In the genomic region with DNA sequence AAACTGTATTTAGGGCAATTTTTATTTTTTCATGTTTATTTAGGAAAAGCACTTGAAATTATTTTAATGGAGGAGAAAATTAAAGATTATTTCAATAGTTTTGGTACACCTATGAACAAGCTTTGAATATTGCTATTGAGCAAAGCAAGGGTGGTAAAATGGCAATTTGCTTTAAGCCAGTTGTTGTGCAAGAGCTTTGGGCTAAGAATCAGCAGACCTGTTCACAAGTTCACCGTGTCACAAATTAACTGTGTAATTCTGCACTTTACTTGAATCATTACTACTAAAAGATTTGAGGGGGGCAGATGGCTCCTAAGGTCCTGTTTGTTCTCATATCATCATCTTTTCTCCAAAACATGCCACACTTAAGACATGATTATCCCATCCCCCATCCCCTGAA, we compare ENCODE assay signal across 22 cellular contexts.
"Had no signal": no experiment of that assay in that cellular context is flagged by ENCODE, and none has a peak within 500 bp of the region (broad histone marks: within the 10 kb centered on the region; RNA-seq: fewer than 3 reads in every experiment).

No MANE protein-coding gene starts in this region.

- H3K4me1 Mint-ChIP-seq: activated CD4-positive, alpha-beta T cell treated with anti-CD3 and anti-CD28 coated beads, Interleukin-2, amount 10 ng/mL, durations not matched to agents 7 days and 5 days; activated naive CD8-positive, alpha-beta T cell treated with anti-CD3 and anti-CD28 coated beads, Interleukin-2, amount 50 U/mL, for 24 hours; T-helper 17 cell had no signal

- H3K27me3 ChIP-seq: ascending aorta, brain microvascular endothelial cell, cardiac muscle cell had no signal

- FAIRE-seq: TTC549 had no signal

- DNase-seq: activated CD4-positive, alpha-beta memory T cell treated with anti-CD3 and anti-CD28 coated beads for 36 hours; activated CD4-positive, alpha-beta T cell treated with anti-CD3 and anti-CD28 coated beads, Interleukin-2, amount 10 ng/mL, durations not matched to agents 7 days and 5 days; activated CD4-positive, CD25-positive, alpha-beta regulatory T cell; activated CD8-positive, alpha-beta memory T cell treated with anti-CD3 and anti-CD28 coated beads for 24 hours; activated effector memory CD4-positive, alpha-beta T cell treated with anti-CD3 and anti-CD28 coated beads, Interleukin-2, amount 50 U/mL, for 16 hours; activated naive CD4-positive, alpha-beta T cell treated with Interleukin-2 at 50 U/mL for 16 hours; activated naive CD8-positive, alpha-beta T cell treated with anti-CD3 and anti-CD28 coated beads, Interleukin-2, amount 50 U/mL, for 24 hours; activated T-cell treated with anti-CD3 and anti-CD28 coated beads, Interleukin-2, amount 50 U/mL, for 4 hours; amniotic stem cell; brain microvascular endothelial cell; Karpas-422; NCI-H1436 treated with DMSO at 0.1 percent for 48 hours; NCI-H187; NCI-H345; NCI-H526 treated with DMSO at 0.1 percent for 48 hours; SIG-M5; T-helper 17 cell; T-helper 9 cell had no signal

- H3K4me3 Mint-ChIP-seq: activated CD4-positive, alpha-beta memory T cell treated with anti-CD3 and anti-CD28 coated beads for 36 hours; activated CD4-positive, alpha-beta T cell treated with anti-CD3 and anti-CD28 coated beads, Interleukin-2, amount 10 ng/mL, durations not matched to agents 7 days and 5 days; activated naive CD8-positive, alpha-beta T cell treated with anti-CD3 and anti-CD28 coated beads, Interleukin-2, amount 50 U/mL, for 24 hours; activated T-cell treated with anti-CD3 and anti-CD28 coated beads, Interleukin-2, amount 50 U/mL, for 4 hours; T-helper 17 cell had no signal

- H3K36me3 ChIP-seq: ascending aorta, brain microvascular endothelial cell, cardiac muscle cell had no signal

- H3K27me3 Mint-ChIP-seq: activated CD4-positive, alpha-beta memory T cell treated with anti-CD3 and anti-CD28 coated beads for 36 hours; activated CD4-positive, alpha-beta T cell treated with anti-CD3 and anti-CD28 coated beads, Interleukin-2, amount 10 ng/mL, durations not matched to agents 7 days and 5 days; activated naive CD8-positive, alpha-beta T cell treated with anti-CD3 and anti-CD28 coated beads, Interleukin-2, amount 50 U/mL, for 24 hours; T-helper 17 cell had no signal

- H3K27ac ChIP-seq: ascending aorta, brain microvascular endothelial cell, cardiac muscle cell had no signal

- H3K36me3 Mint-ChIP-seq: activated CD4-positive, alpha-beta memory T cell treated with anti-CD3 and anti-CD28 coated beads for 36 hours; activated naive CD4-positive, alpha-beta T cell treated with anti-CD3 and anti-CD28 coated beads, Interleukin-2, amount 50 U/mL, for 72 hours had no signal

- ATAC-seq: activated naive CD4-positive, alpha-beta T cell treated with anti-CD3 and anti-CD28 coated beads, Interleukin-2, amount 50 U/mL, for 72 hours; activated naive CD8-positive, alpha-beta T cell treated with anti-CD3 and anti-CD28 coated beads, Interleukin-2, amount 50 U/mL, for 24 hours; activated T-cell treated with anti-CD3 and anti-CD28 coated beads, Interleukin-2, amount 50 U/mL, for 4 hours; T-helper 17 cell had no signal

- H3K27ac Mint-ChIP-seq: activated CD4-positive, alpha-beta memory T cell treated with anti-CD3 and anti-CD28 coated beads for 36 hours; activated CD4-positive, alpha-beta T cell treated with anti-CD3 and anti-CD28 coated beads, Interleukin-2, amount 10 ng/mL, durations not matched to agents 7 days and 5 days; activated naive CD4-positive, alpha-beta T cell treated with anti-CD3 and anti-CD28 coated beads, Interleukin-2, amount 50 U/mL, for 72 hours; activated naive CD8-positive, alpha-beta T cell treated with anti-CD3 and anti-CD28 coated beads, Interleukin-2, amount 50 U/mL, for 24 hours; T-helper 17 cell had no signal

- H3K9me3 Mint-ChIP-seq: activated CD4-positive, alpha-beta memory T cell treated with anti-CD3 and anti-CD28 coated beads for 36 hours; activated CD4-positive, alpha-beta T cell treated with anti-CD3 and anti-CD28 coated beads, Interleukin-2, amount 10 ng/mL, durations not matched to agents 7 days and 5 days; activated naive CD8-positive, alpha-beta T cell treated with anti-CD3 and anti-CD28 coated beads, Interleukin-2, amount 50 U/mL, for 24 hours; activated T-cell treated with anti-CD3 and anti-CD28 coated beads, Interleukin-2, amount 50 U/mL, for 4 hours had no signal

- H3K4me1 ChIP-seq: ascending aorta had no signal

- H3K4me3 ChIP-seq: ascending aorta, cardiac muscle cell had no signal

- H3K9me3 ChIP-seq: ascending aorta had no signal
